ENCODE assay signal across 1 cellular context in genomic region chr11:34366522-34366921, GRCh38.
TF ChIP-seq lines count a peak whose summit lies in the region.

No MANE protein-coding gene starts in this region.

TF ChIP-seq in H1, 55 proteins besides CTCF, POLR2A, EP300 and RAD21 (continued from another document):
- TF ChIP-seq USF2 (IDR thresholded peaks at IDR 0.05; ENCODE audit: low read length) (no peak), EGR1 (IDR thresholded peaks at IDR 0.05; ENCODE audit: borderline replicate concordance, low read depth, low read length) (no peak), RBBP5 (IDR thresholded peaks at IDR 0.05; ENCODE audit: borderline replicate concordance, low read depth, low read length) (no peak), EZH2 (IDR thresholded peaks at IDR 0.05; ENCODE audit: low read depth, low read length, severe bottlenecking) (no peak), KDM1A (IDR thresholded peaks at IDR 0.05; ENCODE audit: borderline replicate concordance, low read length) (no peak), SP4 (IDR thresholded peaks at IDR 0.05; ENCODE audit: low read length) (no peak), TAF7 (optimal IDR thresholded peaks at IDR 0.05; ENCODE audit: borderline replicate concordance, low read depth, low read length) (no peak), BACH1 (IDR thresholded peaks at IDR 0.05; ENCODE audit: low read length) (no peak), SUZ12 (IDR thresholded peaks at IDR 0.05; ENCODE audit: low read length) (no peak), GABPA (IDR thresholded peaks at IDR 0.05; ENCODE audit: borderline replicate concordance, insufficient read depth, low read length) (no peak), POU5F1 (IDR thresholded peaks at IDR 0.05; ENCODE audit: low read depth, low read length) (no peak), RFX5 (IDR thresholded peaks at IDR 0.05; ENCODE audit: borderline replicate concordance, low read depth, low read length) (no peak)
